2 cellular contexts compared by ENCODE assay signal in genomic region chr17:7023576-7024401, GRCh38.
TF ChIP-seq lines count a peak whose summit lies in the region.

No MANE protein-coding gene starts in this region.

TF ChIP-seq in A549, 52 proteins besides CTCF, POLR2A, EP300 and RAD21:
- TF ChIP-seq ESRRA (IDR thresholded peaks at IDR 0.05; ENCODE audit: borderline replicate concordance, low read length) = no peak
- TF ChIP-seq ZFP36 (IDR thresholded peaks at IDR 0.05; ENCODE audit: borderline replicate concordance, partially characterized antibody) = no peak
- no peak for TF ChIP-seq ELK1 (IDR thresholded peaks at IDR 0.05; ENCODE audit: low read depth, low read length)
- peak; percentile 51 for TF ChIP-seq MAX (IDR thresholded peaks at IDR 0.05)
- no peak for TF ChIP-seq HOXB5 (CRISPR knock-in tag; IDR thresholded peaks at IDR 0.05)
- TF ChIP-seq USF2 (IDR thresholded peaks at IDR 0.05) = 0 out of 2 replicates have a peak, but pooled peaks have one; percentile 5
- TF ChIP-seq ZNF302 (CRISPR knock-in tag; IDR thresholded peaks at IDR 0.05) = no peak
- no peak for TF ChIP-seq PHF8 (IDR thresholded peaks at IDR 0.05; ENCODE audit: borderline replicate concordance, low read depth)
- 0 out of 2 replicates have a peak, but pooled peaks have one; percentile 46 for TF ChIP-seq E2F6 (IDR thresholded peaks at IDR 0.05; ENCODE audit: borderline replicate concordance, low read depth)
TF ChIP-seq in A549: peak in this region for 3.

TF ChIP-seq in HCT116, 20 proteins besides CTCF, POLR2A, EP300 and RAD21:
- TF ChIP-seq ZFX (IDR thresholded peaks at IDR 0.05) (no peak), SP1 (IDR thresholded peaks at IDR 0.05; ENCODE audit: low read depth) (no peak), EGR1 (IDR thresholded peaks at IDR 0.05; ENCODE audit: low read depth) (no peak), ZNF274 (IDR thresholded peaks at IDR 0.05; ENCODE audit: low read depth, low read length) (no peak), YY1 (IDR thresholded peaks at IDR 0.05; ENCODE audit: extremely low read depth, insufficient replicate concordance, low read depth, low read length) (no peak), EZH2 (IDR thresholded peaks at IDR 0.05) (no peak), MAX (IDR thresholded peaks at IDR 0.05) (no peak), POLR2AphosphoS5 (IDR thresholded peaks at IDR 0.05; ENCODE audit: low read depth, low read length) (peak; percentile 52), REST (IDR thresholded peaks at IDR 0.05; ENCODE audit: low read depth) (no peak)
